Comparison of ENCODE assay signal across 8 cellular contexts in the genomic region with DNA sequence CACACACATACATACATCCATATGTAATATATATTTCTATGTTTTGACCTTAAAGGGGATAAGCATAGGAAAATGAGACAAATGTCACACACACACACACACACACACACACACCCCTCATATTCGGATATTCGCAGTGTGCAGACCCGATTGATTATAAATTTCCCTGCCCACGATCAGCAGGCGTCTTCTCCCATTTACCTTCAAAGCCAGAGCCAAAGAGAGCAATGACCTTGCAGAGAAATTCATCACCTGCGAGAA. TPM values are rescaled to one million over a fixed set of nuclear protein-coding genes. Genes with fewer than 3 reads are reported as not detected.
DNase-seq lines count a peak whose midpoint lies in the region; ATAC-seq, FAIRE-seq and TF ChIP-seq lines count a peak whose summit lies in the region.

No MANE protein-coding gene starts in this region.

- H3K4me2 ChIP-seq in fibroblast of lung (ENCODE audit: extremely low read depth, insufficient read depth, low read length) = peak overlapping the region; percentile 70

- BruUV-seq in Caco-2 (replicated peaks; lab: Mats Ljungman, UMichigan) = no TSS peak

- no peak overlapping the region for H3K9ac ChIP-seq in fibroblast of lung (ENCODE audit: insufficient read depth, low read length)

- H3K27me3 ChIP-seq in Caco-2 (replicated peaks; ENCODE audit: control insufficient read depth, insufficient read depth, low read length) = no peaks in the 10 kb centered on the region; the same call in 1 of the 2 replicates
- peaks cover 13% of the 10 kb centered on the region for H3K27me3 ChIP-seq in SJCRH30
- H3K27me3 ChIP-seq in fibroblast of lung (ENCODE audit: control insufficient read depth, insufficient read depth, low read length) = peaks cover 16% of the 10 kb centered on the region
- H3K27me3 ChIP-seq in pancreas = no peaks in the 10 kb centered on the region

- intact Hi-C loops in Caco-2 (cut with micrococcal nuclease; ENCODE audit: unreplicated experiment) (no loop called here), pancreas (cut with DNase I) (loop anchor here in 1 of 3 donors (5.0 to 10.0 kb wide), 2 partner anchors 52 to 105 kb away; no protein-coding TSS in a partner anchor)

- DNase-seq in Caco-2 = no peak
- no peak for DNase-seq in SJCRH30
- DNase-seq in fibroblast of lung (ENCODE audit: low read depth in 2 of 2) = no peak
- no peak for DNase-seq in pancreas
- DNase-seq in stimulated activated CD4-positive, alpha-beta T cell treated with anti-CD3 and anti-CD28 coated beads, Interleukin-1b, Interleukin-23, amount 100 ng/mL, for 48 hours = no peak
- no peak for DNase-seq in NCI-H1048 (lab: John Stamatoyannopoulos, UW)

- H3K79me2 ChIP-seq in fibroblast of lung (ENCODE audit: control insufficient read depth, insufficient read depth, low read length) = no peaks in the 10 kb centered on the region

- H3K36me3 ChIP-seq in Caco-2 (ENCODE audit: control insufficient read depth, insufficient read depth, low read length) (no peaks in the 10 kb centered on the region), SJCRH30 (no peaks in the 10 kb centered on the region), fibroblast of lung (ENCODE audit: control insufficient read depth, insufficient read depth, low read length) (no peaks in the 10 kb centered on the region), pancreas (no peaks in the 10 kb centered on the region)

- no peak overlapping the region for H3K27ac Mint-ChIP-seq in Caco-2 (ENCODE audit: unreplicated experiment)

- peaks cover 7% of the 10 kb centered on the region for H3K4me1 Mint-ChIP-seq in Caco-2 (ENCODE audit: low read depth, unreplicated experiment)

- H3K4me1 ChIP-seq in Caco-2 = no peaks in the 10 kb centered on the region
- H3K4me1 ChIP-seq in SJCRH30 = no peaks in the 10 kb centered on the region
- H3K4me1 ChIP-seq in fibroblast of lung (ENCODE audit: control insufficient read depth, extremely low read depth, insufficient read depth, low read length) = no peaks in the 10 kb centered on the region
- peaks cover 5 to 41% (median 32%) of the 10 kb centered on the region in 3 donors for H3K4me1 ChIP-seq in pancreas

- H3K4me3 ChIP-seq in Caco-2 (ENCODE audit: low read depth, low read length) (peak overlapping the region; percentile 50), SJCRH30 (peak overlapping the region; percentile 61), fibroblast of lung (replicated peaks in 1 of 4; ENCODE audit: control extremely low read depth in 1 of 4, insufficient read depth in 1 of 4, low read depth in 3 of 4, low read length in 4 of 4) (peak overlapping the region in 2 of 4 experiments; percentile 41 to 63), pancreas (peak overlapping the region; percentile 77 to 87 (median 86))

- peaks cover 15% of the 10 kb centered on the region for H3K27me3 Mint-ChIP-seq in Caco-2 (ENCODE audit: insufficient read depth, unreplicated experiment)

- no peaks in the 10 kb centered on the region for H4K20me1 ChIP-seq in fibroblast of lung (ENCODE audit: control insufficient read depth, extremely low read depth, insufficient read depth, low read length)

- CTCF ChIA-PET in Caco-2 (lab: Charles Lee) = no interaction called here

- WGBS in pancreas, 2 donors = 3 to 4% methylated on average over 6 of the region's 6 CpGs

- no peaks in the 10 kb centered on the region for H3K36me3 Mint-ChIP-seq in Caco-2 (ENCODE audit: insufficient read depth, unreplicated experiment)

- no peak overlapping the region for H2AFZ ChIP-seq in fibroblast of lung (ENCODE audit: low read length)

- H3K9me3 ChIP-seq in Caco-2 (no peaks in the 10 kb centered on the region), SJCRH30 (replicated peaks) (no peaks in the 10 kb centered on the region), fibroblast of lung (ENCODE audit: control insufficient read depth, insufficient read depth, low read depth, low read length) (no peaks in the 10 kb centered on the region), pancreas (no peaks in the 10 kb centered on the region)

- POLR2A ChIA-PET in Caco-2 (lab: Charles Lee) = no interaction called here

- peak overlapping the region; percentile 60 for H3K4me3 Mint-ChIP-seq in Caco-2 (ENCODE audit: unreplicated experiment)

- FAIRE-seq in pancreas (lab: Jason Lieb, UNC) = no peak

- H3K9me3 Mint-ChIP-seq in Caco-2 (ENCODE audit: unreplicated experiment) = no peaks in the 10 kb centered on the region

- TF ChIP-seq CTCF in Caco-2 (IDR thresholded peaks at IDR 0.05; ENCODE audit: insufficient read depth in 1 of 2, low read depth in 1 of 2, low read length in 1 of 2, severe bottlenecking in 1 of 2, unreplicated experiment in 1 of 2) (no peak), fibroblast of lung (conservative IDR thresholded peaks at IDR 0.05 in 1 of 2, IDR thresholded peaks at IDR 0.05 in 1 of 2; ENCODE audit: low read depth in 1 of 2, low read length in 2 of 2) (no peak), pancreas (IDR thresholded peaks at IDR 0.05) (no peak)

- ATAC-seq in pancreas = peak in 1 of 4 donors; percentile 7
- ATAC-seq in HG03342 (IDR thresholded peaks at IDR 0.05; ENCODE audit: unreplicated experiment) = no peak
- no peak for ATAC-seq in GM19452 (IDR thresholded peaks at IDR 0.05; ENCODE audit: unreplicated experiment)

- H3K27ac ChIP-seq in SJCRH30 = no peak overlapping the region
- H3K27ac ChIP-seq in fibroblast of lung (ENCODE audit: insufficient read depth, low read length) = no peak overlapping the region
- H3K27ac ChIP-seq in pancreas = peak overlapping the region; percentile 50 to 83 (median 67)

RNA-seq across cellular contexts. Expression of gene GPRIN3, which starts 0.5 kb away (rescaled TPM):
- total RNA-seq in Caco-2 (2022) (0.02 and 0.05 TPM in 2 replicates), fibroblast of lung (under 0.01 TPM in 2 replicates), pancreas (1 to 10 TPM; 2.5 to 7.6 (median 3.5) TPM)
- total RNA-seq in SJCRH30 (2014; rRNA removed; shearing (Covaris generic)) = 0.08 and 0.12 TPM in 2 replicates
- polyA plus RNA-seq in fibroblast of lung (0.01 TPM in 1 of 2 replicates, not detected in the other), pancreas (1 to 10 TPM in 1 of 2 donors, under 1 TPM in 1; 0.84 to 2.0 TPM)
- polyA plus RNA-seq in fibroblast of lung (2012) = not detected in 2 replicates
- polyA minus RNA-seq in fibroblast of lung (ENCODE audit: low replicate concordance) = not detected in 2 replicates

Comparison
In these comparisons a context has a peak if more than half of its experiments do, and no peak if none do; other contexts are left out.
1. H3K27ac ChIP-seq: peak in pancreas (4 of 4); none in SJCRH30 (single experiment) and fibroblast of lung (single experiment).